ENCODE assay signal across 2 cellular contexts in genomic region chr3:171718493-171719205, GRCh38.
TF ChIP-seq lines count a peak whose summit lies in the region.

No MANE protein-coding gene starts in this region.

TF ChIP-seq in H1, 55 proteins besides CTCF, POLR2A, EP300 and RAD21 (continued from another document):
- peak; percentile 73 for TF ChIP-seq NANOG (IDR thresholded peaks at IDR 0.05; ENCODE audit: insufficient read depth, low read depth, low read length, poor library complexity, severe bottlenecking)
- TF ChIP-seq, protein P1, sequence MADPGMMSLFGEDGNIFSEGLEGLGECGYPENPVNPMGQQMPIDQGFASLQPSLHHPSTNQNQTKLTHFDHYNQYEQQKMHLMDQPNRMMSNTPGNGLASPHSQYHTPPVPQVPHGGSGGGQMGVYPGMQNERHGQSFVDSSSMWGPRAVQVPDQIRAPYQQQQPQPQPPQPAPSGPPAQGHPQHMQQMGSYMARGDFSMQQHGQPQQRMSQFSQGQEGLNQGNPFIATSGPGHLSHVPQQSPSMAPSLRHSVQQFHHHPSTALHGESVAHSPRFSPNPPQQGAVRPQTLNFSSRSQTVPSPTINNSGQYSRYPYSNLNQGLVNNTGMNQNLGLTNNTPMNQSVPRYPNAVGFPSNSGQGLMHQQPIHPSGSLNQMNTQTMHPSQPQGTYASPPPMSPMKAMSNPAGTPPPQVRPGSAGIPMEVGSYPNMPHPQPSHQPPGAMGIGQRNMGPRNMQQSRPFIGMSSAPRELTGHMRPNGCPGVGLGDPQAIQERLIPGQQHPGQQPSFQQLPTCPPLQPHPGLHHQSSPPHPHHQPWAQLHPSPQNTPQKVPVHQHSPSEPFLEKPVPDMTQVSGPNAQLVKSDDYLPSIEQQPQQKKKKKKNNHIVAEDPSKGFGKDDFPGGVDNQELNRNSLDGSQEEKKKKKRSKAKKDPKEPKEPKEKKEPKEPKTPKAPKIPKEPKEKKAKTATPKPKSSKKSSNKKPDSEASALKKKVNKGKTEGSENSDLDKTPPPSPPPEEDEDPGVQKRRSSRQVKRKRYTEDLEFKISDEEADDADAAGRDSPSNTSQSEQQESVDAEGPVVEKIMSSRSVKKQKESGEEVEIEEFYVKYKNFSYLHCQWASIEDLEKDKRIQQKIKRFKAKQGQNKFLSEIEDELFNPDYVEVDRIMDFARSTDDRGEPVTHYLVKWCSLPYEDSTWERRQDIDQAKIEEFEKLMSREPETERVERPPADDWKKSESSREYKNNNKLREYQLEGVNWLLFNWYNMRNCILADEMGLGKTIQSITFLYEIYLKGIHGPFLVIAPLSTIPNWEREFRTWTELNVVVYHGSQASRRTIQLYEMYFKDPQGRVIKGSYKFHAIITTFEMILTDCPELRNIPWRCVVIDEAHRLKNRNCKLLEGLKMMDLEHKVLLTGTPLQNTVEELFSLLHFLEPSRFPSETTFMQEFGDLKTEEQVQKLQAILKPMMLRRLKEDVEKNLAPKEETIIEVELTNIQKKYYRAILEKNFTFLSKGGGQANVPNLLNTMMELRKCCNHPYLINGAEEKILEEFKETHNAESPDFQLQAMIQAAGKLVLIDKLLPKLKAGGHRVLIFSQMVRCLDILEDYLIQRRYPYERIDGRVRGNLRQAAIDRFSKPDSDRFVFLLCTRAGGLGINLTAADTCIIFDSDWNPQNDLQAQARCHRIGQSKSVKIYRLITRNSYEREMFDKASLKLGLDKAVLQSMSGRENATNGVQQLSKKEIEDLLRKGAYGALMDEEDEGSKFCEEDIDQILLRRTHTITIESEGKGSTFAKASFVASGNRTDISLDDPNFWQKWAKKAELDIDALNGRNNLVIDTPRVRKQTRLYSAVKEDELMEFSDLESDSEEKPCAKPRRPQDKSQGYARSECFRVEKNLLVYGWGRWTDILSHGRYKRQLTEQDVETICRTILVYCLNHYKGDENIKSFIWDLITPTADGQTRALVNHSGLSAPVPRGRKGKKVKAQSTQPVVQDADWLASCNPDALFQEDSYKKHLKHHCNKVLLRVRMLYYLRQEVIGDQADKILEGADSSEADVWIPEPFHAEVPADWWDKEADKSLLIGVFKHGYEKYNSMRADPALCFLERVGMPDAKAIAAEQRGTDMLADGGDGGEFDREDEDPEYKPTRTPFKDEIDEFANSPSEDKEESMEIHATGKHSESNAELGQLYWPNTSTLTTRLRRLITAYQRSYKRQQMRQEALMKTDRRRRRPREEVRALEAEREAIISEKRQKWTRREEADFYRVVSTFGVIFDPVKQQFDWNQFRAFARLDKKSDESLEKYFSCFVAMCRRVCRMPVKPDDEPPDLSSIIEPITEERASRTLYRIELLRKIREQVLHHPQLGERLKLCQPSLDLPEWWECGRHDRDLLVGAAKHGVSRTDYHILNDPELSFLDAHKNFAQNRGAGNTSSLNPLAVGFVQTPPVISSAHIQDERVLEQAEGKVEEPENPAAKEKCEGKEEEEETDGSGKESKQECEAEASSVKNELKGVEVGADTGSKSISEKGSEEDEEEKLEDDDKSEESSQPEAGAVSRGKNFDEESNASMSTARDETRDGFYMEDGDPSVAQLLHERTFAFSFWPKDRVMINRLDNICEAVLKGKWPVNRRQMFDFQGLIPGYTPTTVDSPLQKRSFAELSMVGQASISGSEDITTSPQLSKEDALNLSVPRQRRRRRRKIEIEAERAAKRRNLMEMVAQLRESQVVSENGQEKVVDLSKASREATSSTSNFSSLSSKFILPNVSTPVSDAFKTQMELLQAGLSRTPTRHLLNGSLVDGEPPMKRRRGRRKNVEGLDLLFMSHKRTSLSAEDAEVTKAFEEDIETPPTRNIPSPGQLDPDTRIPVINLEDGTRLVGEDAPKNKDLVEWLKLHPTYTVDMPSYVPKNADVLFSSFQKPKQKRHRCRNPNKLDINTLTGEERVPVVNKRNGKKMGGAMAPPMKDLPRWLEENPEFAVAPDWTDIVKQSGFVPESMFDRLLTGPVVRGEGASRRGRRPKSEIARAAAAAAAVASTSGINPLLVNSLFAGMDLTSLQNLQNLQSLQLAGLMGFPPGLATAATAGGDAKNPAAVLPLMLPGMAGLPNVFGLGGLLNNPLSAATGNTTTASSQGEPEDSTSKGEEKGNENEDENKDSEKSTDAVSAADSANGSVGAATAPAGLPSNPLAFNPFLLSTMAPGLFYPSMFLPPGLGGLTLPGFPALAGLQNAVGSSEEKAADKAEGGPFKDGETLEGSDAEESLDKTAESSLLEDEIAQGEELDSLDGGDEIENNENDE (IDR thresholded peaks at IDR 0.05; ENCODE audit: insufficient replicate concordance, low read length): no peak
TF ChIP-seq in H1: peak in this region for 2.

TF ChIP-seq in neural cell, 6 proteins besides CTCF, POLR2A, EP300 and RAD21:
- TF ChIP-seq REST (IDR thresholded peaks at IDR 0.05; ENCODE audit: borderline replicate concordance) (no peak), TAF1 (IDR thresholded peaks at IDR 0.05; ENCODE audit: low read depth) (no peak), SMC3 (conservative IDR thresholded peaks at IDR 0.05; ENCODE audit: poor library complexity) (no peak), POLR2AphosphoS5 (IDR thresholded peaks at IDR 0.05) (no peak), MXI1 (conservative IDR thresholded peaks at IDR 0.05; ENCODE audit: poor library complexity, severe bottlenecking) (no peak), EZH2 (IDR thresholded peaks at IDR 0.05; ENCODE audit: borderline replicate concordance, insufficient read depth, low read length, poor library complexity, severe bottlenecking) (no peak)
